Comparison of ENCODE assay signal across 8 cellular contexts in the genomic region with DNA sequence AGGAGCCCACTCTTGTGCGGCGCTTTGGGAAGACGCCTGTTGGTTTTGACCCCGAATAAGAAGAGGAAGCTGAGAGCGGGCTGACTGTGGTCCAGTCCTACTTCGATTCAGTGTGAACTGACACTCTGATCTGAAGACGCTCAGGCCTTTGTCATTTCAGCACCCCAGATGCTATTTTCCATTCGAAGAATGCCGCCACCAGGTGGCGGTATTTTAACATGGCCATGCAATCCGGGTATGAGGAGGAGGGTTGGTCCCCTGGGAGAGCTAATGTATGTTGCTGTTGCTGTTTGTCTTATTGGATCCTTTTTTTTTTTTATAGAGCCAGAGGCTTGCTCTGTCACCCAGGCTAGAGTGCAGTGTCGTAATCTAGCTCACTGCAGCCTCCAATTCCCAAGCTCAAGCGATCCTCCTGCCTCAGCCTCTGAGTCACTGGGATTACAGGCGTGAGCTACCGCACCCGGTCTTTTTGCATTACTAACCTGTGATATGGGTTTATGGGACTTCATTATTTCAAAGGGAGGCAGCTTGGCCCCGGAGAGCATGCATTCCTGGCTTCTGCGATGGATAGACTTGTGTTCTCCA. TPM values are rescaled to one million over a fixed set of nuclear protein-coding genes. Genes with fewer than 3 reads are reported as not detected.
DNase-seq lines count a peak whose midpoint lies in the region; ATAC-seq and TF ChIP-seq lines count a peak whose summit lies in the region.

No MANE protein-coding gene starts in this region.

- TF ChIP-seq CTCF in ascending aorta (IDR thresholded peaks at IDR 0.05), result peak; percentile 71 to 85 (median 79)

- H3K9me3 ChIP-seq in T-helper 17 cell (ENCODE audit: control insufficient read depth, low read length, poor library complexity, severe bottlenecking) (no peaks in the 10 kb centered on the region), ascending aorta (no peaks in the 10 kb centered on the region)

- peaks cover 21% of the 10 kb centered on the region for H3K4me1 Mint-ChIP-seq in T-helper 17 cell

- H3K27me3 Mint-ChIP-seq in T-helper 17 cell, result no peaks in the 10 kb centered on the region

- H3K36me3 ChIP-seq in ascending aorta, result peaks cover 10 to 13% of the 10 kb centered on the region in 2 donors

- H3K27ac ChIP-seq in ascending aorta, result peak overlapping the region; percentile 68 to 78

- ATAC-seq in HG02763 (IDR thresholded peaks at IDR 0.05; ENCODE audit: unreplicated experiment) (peak; percentile 13), T-helper 17 cell (peak; percentile 45)

- H3K36me3 Mint-ChIP-seq in T-helper 17 cell (ENCODE audit: low read depth), result no peaks in the 10 kb centered on the region

- peak overlapping the region; percentile 95 for H3K27ac Mint-ChIP-seq in T-helper 17 cell

- H3K27me3 ChIP-seq in ascending aorta, result no peaks in the 10 kb centered on the region

- peaks cover 0 to 13% of the 10 kb centered on the region in 2 donors for H3K4me1 ChIP-seq in ascending aorta

- peak overlapping the region; percentile 56 to 72 for H3K4me3 ChIP-seq in ascending aorta

- peak overlapping the region; percentile 94 for H3K4me3 Mint-ChIP-seq in T-helper 17 cell

- intact Hi-C loops in ascending aorta (cut with DNase I), result loop anchor here (1.0 to 2.0 kb wide), 2 partner anchors 58 to 309 kb away; no protein-coding TSS in a partner anchor

- DNase-seq in GM04504 (ENCODE audit: low read depth) (peak; percentile 84), NCI-H146 treated with DMSO at 0.1 percent for 48 hours (lab: John Stamatoyannopoulos, UW; ENCODE audit: unreplicated experiment) (peak; percentile 48), T-helper 17 cell (peak; percentile 71 to 84 (median 74)), ascending aorta (ENCODE audit: low spot score in 2 of 2) (peak; percentile 57 to 93), hepatic stellate cell (ENCODE audit: low spot score) (peak; percentile 88), renal cortical epithelial cell (ENCODE audit: low read depth) (peak; percentile 82), 8988T (no peak)

RNA-seq across cellular contexts. Expression of a gene that starts 0.8 kb away (rescaled TPM):
- total RNA-seq in T-helper 17 cell, result 10 to 100 TPM; 89.5 to 93.1 TPM
- 151 TPM for total RNA-seq in ascending aorta
- 28.5 and 42.2 TPM in 2 replicates for total RNA-seq in renal cortical epithelial cell

RNA-seq across cellular contexts. Expression of a gene that starts 18.3 kb away (rescaled TPM):
- not detected for total RNA-seq in T-helper 17 cell
- not detected for total RNA-seq in ascending aorta
- total RNA-seq in renal cortical epithelial cell, result 18.6 and 41.4 TPM in 2 replicates

RNA-seq across cellular contexts. Expression of a gene that starts 24.1 kb away (rescaled TPM):
- total RNA-seq in T-helper 17 cell (10 to 100 TPM; 12.6 to 16.0 TPM), ascending aorta (30.5 TPM), renal cortical epithelial cell (9.3 and 12.5 TPM in 2 replicates)

RNA-seq across cellular contexts. Expression of a gene that starts 29.6 kb away (rescaled TPM):
- total RNA-seq in T-helper 17 cell, result 1 to 10 TPM; 1.4 to 1.7 TPM
- total RNA-seq in ascending aorta, result 7.1 TPM
- 0.75 and 1.0 TPM in 2 replicates for total RNA-seq in renal cortical epithelial cell

RNA-seq across cellular contexts. Expression of a gene that starts 40.6 kb away (rescaled TPM):
- total RNA-seq in T-helper 17 cell (100 to 1,000 TPM; 104 to 107 TPM), ascending aorta (37.3 TPM), renal cortical epithelial cell (9.6 and 19.0 TPM in 2 replicates)

Comparison
In these comparisons a context has a peak if more than half of its experiments do, and no peak if none do; other contexts are left out.
1. RNA of a gene that starts 18.3 kb away (total RNA-seq): 18.6 to 41.4 TPM in renal cortical epithelial cell; not detected in T-helper 17 cell and not detected in ascending aorta (single experiment); every median in the first group is over 10 times any median in the second.